26 cellular contexts compared by ENCODE assay signal in genomic region chr18:58691256-58691655, GRCh38. TPM values are rescaled to one million over a fixed set of nuclear protein-coding genes. Genes with fewer than 3 reads are reported as not detected.
A peak's percentile ranks its signal among the peaks of the same experiment; 100 is the strongest.
DNase-seq lines count a peak whose midpoint lies in the region; ATAC-seq and TF ChIP-seq lines count a peak whose summit lies in the region.
"Had no signal": no experiment of that assay in that cellular context is flagged by ENCODE, and none has a peak within 500 bp of the region (broad histone marks: within the 10 kb centered on the region; RNA-seq: fewer than 3 reads in every experiment).

No MANE protein-coding gene starts in this region.

- H3K36me3 ChIP-seq in CD4-positive, alpha-beta memory T cell (ENCODE audit: insufficient read depth, low read length), result peaks cover 15% of the 10 kb centered on the region
- H3K36me3 ChIP-seq: BE2C, pancreas had no signal

- H3K9me3 ChIP-seq in CD4-positive, alpha-beta memory T cell (ENCODE audit: control insufficient read depth in 1 of 2, low read length in 2 of 2), result no peaks in the 10 kb centered on the region
- no peaks in the 10 kb centered on the region for H3K9me3 ChIP-seq in T-helper 17 cell (ENCODE audit: control insufficient read depth, low read length, poor library complexity, severe bottlenecking)
- H3K9me3 ChIP-seq: BE2C, body of pancreas, pancreas, SJSA1, stomach, upper lobe of left lung had no signal

- H3K4me3 Mint-ChIP-seq in CD4-positive, alpha-beta memory T cell, result peak overlapping the region in 4 of 8 donors; percentile 12 to 56 (median 30)
- H3K4me3 Mint-ChIP-seq in T-helper 17 cell (no peak overlapping the region), progenitor cell of endocrine pancreas (ENCODE audit: low read depth) (no peak overlapping the region)
- H3K4me3 Mint-ChIP-seq: memory B cell, naive B cell had no signal

- H3K9me3 Mint-ChIP-seq in CD4-positive, alpha-beta memory T cell, result no peaks in the 10 kb centered on the region
- H3K9me3 Mint-ChIP-seq in progenitor cell of endocrine pancreas (ENCODE audit: low read depth), result no peaks in the 10 kb centered on the region
- H3K9me3 Mint-ChIP-seq: activated T-helper 2 cell treated with anti-CD3 and anti-CD28 coated beads, Interferon-gamma antibody, Interleukin-2, Interleukin-4, amounts not matched to agents 10 μg/mL and 5 μg/mL and 100 μg/mL, durations not matched to agents 14 hours and 24 hours and 36 hours; memory B cell; naive B cell had no signal

- ATAC-seq in T-helper 17 cell (no peak), foreskin keratinocyte (no peak), HG03025 (IDR thresholded peaks at IDR 0.05; ENCODE audit: low FRiP score, unreplicated experiment) (no peak)
- ATAC-seq: body of pancreas, pancreas had no signal

- intact Hi-C loops in CD4-positive, alpha-beta memory T cell (cut with micrococcal nuclease), result no loop called here

- H3K27me3 ChIP-seq in CD4-positive, alpha-beta memory T cell (ENCODE audit: insufficient read depth, low read length), result no peaks in the 10 kb centered on the region
- no peaks in the 10 kb centered on the region for H3K27me3 ChIP-seq in foreskin keratinocyte
- H3K27me3 ChIP-seq: BE2C, body of pancreas, pancreas, SJSA1, stomach, upper lobe of left lung had no signal

- peaks cover 27 to 78% (median 60%) of the 10 kb centered on the region in 4 donors for H3K4me1 Mint-ChIP-seq in CD4-positive, alpha-beta memory T cell
- H3K4me1 Mint-ChIP-seq in T-helper 17 cell, result peaks cover 73% of the 10 kb centered on the region
- peaks cover 6% of the 10 kb centered on the region for H3K4me1 Mint-ChIP-seq in progenitor cell of endocrine pancreas (ENCODE audit: low read depth)

- peak overlapping the region in 6 of 7 donors; percentile 43 to 90 (median 78) for H3K27ac Mint-ChIP-seq in CD4-positive, alpha-beta memory T cell
- H3K27ac Mint-ChIP-seq in T-helper 17 cell (peak overlapping the region; percentile 98), progenitor cell of endocrine pancreas (no peak overlapping the region)
- H3K27ac Mint-ChIP-seq: activated T-helper 2 cell treated with anti-CD3 and anti-CD28 coated beads, Interferon-gamma antibody, Interleukin-2, Interleukin-4, amounts not matched to agents 10 μg/mL and 5 μg/mL and 100 μg/mL, durations not matched to agents 14 hours and 24 hours and 36 hours; memory B cell had no signal

- H3K4me1 ChIP-seq in CD4-positive, alpha-beta memory T cell (ENCODE audit: insufficient read depth, low read length), result peaks cover 97% of the 10 kb centered on the region
- no peaks in the 10 kb centered on the region for H3K4me1 ChIP-seq in foreskin keratinocyte
- H3K4me1 ChIP-seq: BE2C, pancreas, SJSA1 had no signal

- H3K4me3 ChIP-seq in CD4-positive, alpha-beta memory T cell (ENCODE audit: low read length in 2 of 2), result no peak overlapping the region
- H3K4me3 ChIP-seq: body of pancreas, coronary artery, pancreas, SJSA1, skin epidermis, stomach, upper lobe of left lung had no signal

- peaks cover 52 to 59% of the 10 kb centered on the region in 2 donors for H3K36me3 Mint-ChIP-seq in CD4-positive, alpha-beta memory T cell
- H3K36me3 Mint-ChIP-seq in T-helper 17 cell (ENCODE audit: low read depth) (peaks cover 11% of the 10 kb centered on the region), progenitor cell of endocrine pancreas (ENCODE audit: insufficient read depth) (peaks cover 18% of the 10 kb centered on the region)

- TF ChIP-seq CTCF in C4-2B (conservative IDR thresholded peaks at IDR 0.05) (no peak), progenitor cell of endocrine pancreas (IDR thresholded peaks at IDR 0.05; ENCODE audit: unreplicated experiment) (no peak), foreskin keratinocyte (conservative IDR thresholded peaks at IDR 0.05) (no peak)

- POLR2A ChIA-PET in CD4-positive, alpha-beta memory T cell (lab: Charles Lee; ENCODE audit: partially characterized antibody), result interaction anchor here (1.3 to 16.1 kb wide), 4 partner anchors 14 to 76 kb away, joined by 4 to 344 read pairs (median 6); partner anchors contain the start of gene MALT1

- DNase-seq in CD4-positive, alpha-beta memory T cell, result no peak
- DNase-seq in T-helper 17 cell (no peak), glomerular visceral epithelial cell (ENCODE audit: extremely low spot score) (peak; percentile 43), progenitor cell of endocrine pancreas (ENCODE audit: low spot score, unreplicated experiment) (no peak), foreskin keratinocyte (no peak)
- DNase-seq: BE2C; body of pancreas; DMS 273 treated with DMSO at 0.1 percent for 48 hours; H7; islet precursor cell; naive B cell; NCI-H146; NCI-H2227 treated with DMSO at 0.1 percent for 48 hours; NCI-H82; OCI-M1; pancreas; stimulated activated CD4-positive, alpha-beta T cell treated with anti-CD3 and anti-CD28 coated beads, Interleukin-4, amount 100 ng/mL, for 1 hour; stomach; upper lobe of left lung had no signal

- H3K27me3 Mint-ChIP-seq in CD4-positive, alpha-beta memory T cell, result no peaks in the 10 kb centered on the region
- H3K27me3 Mint-ChIP-seq in T-helper 17 cell, result no peaks in the 10 kb centered on the region
- no peaks in the 10 kb centered on the region for H3K27me3 Mint-ChIP-seq in progenitor cell of endocrine pancreas
- H3K27me3 Mint-ChIP-seq: memory B cell, naive B cell had no signal

- CTCF ChIA-PET in CD4-positive, alpha-beta memory T cell (lab: Charles Lee; ENCODE audit: partially characterized antibody), result interaction anchor here (0.9 to 3.2 kb wide), 5 partner anchors 19 to 163 kb away, joined by 3 to 19 read pairs (median 4); partner anchors contain the start of gene MALT1

- peak overlapping the region; percentile 34 for H3K27ac ChIP-seq in C4-2B
- H3K27ac ChIP-seq in CD4-positive, alpha-beta memory T cell (ENCODE audit: low read depth, low read length), result no peak overlapping the region
- H3K27ac ChIP-seq in foreskin keratinocyte, result no peak overlapping the region
- H3K27ac ChIP-seq: body of pancreas, coronary artery, pancreas, SJSA1, stomach, upper lobe of left lung had no signal

RNA-seq across cellular contexts. Expression of gene MALT1, which starts 20.0 kb away (rescaled TPM):
- total RNA-seq in CD4-positive, alpha-beta memory T cell, result 10 to 100 TPM; 90.4 to 96.7 TPM
- 10 to 100 TPM; 60.3 to 64.4 TPM for polyA plus RNA-seq in CD4-positive, alpha-beta memory T cell
- total RNA-seq in T-helper 17 cell (100 to 1,000 TPM in 1 of 2 donors, 10 to 100 TPM in 1; 87.8 to 108 TPM), progenitor cell of endocrine pancreas (14.1 and 14.9 TPM in 2 replicates), foreskin keratinocyte (28.4 and 31.6 TPM in 2 replicates)
- polyA plus RNA-seq in foreskin keratinocyte, result 11.0 and 13.0 TPM in 2 replicates
